23 cellular contexts compared by ENCODE assay signal in genomic region chr1:25083481-25084345, GRCh38.
"Had no signal": no experiment of that assay in that cellular context is flagged by ENCODE, and none has a peak within 500 bp of the region (broad histone marks: within the 10 kb centered on the region; RNA-seq: fewer than 3 reads in every experiment).

No MANE protein-coding gene starts in this region.

- H3K4me1 ChIP-seq: breast epithelium, heart right ventricle, lower lobe of right lung, tibial artery had no signal

- H3K36me3 ChIP-seq: breast epithelium, heart right ventricle, lower lobe of right lung, tibial artery had no signal

- H3K4me1 Mint-ChIP-seq: neural crest cell had no signal

- FAIRE-seq: endometrium, kidney had no signal

- H3K4me3 Mint-ChIP-seq: activated naive CD8-positive, alpha-beta T cell treated with anti-CD3 and anti-CD28 coated beads for 36 hours; activated T-cell treated with anti-CD3 and anti-CD28 coated beads, Interleukin-2, amount 50 U/mL, for 4 hours; central memory CD8-positive, alpha-beta T cell; naive thymus-derived CD4-positive, alpha-beta T cell; neural crest cell; stimulated activated naive CD8-positive, alpha-beta T cell treated with anti-CD3 and anti-CD28 coated beads, Interleukin-15, Interleukin-2, amounts not matched to agents 100 ng/mL and 50 ng/mL, for 24 hours; T-helper 1 cell treated with Interleukin-12 subunit alpha and Interleukin-12 subunit beta and Interleukin-4 antibody, amounts not matched to agents 30 μg/mL and 1 μg/mL, for 36 hours had no signal

- H3K36me3 Mint-ChIP-seq: activated naive CD8-positive, alpha-beta T cell treated with anti-CD3 and anti-CD28 coated beads for 36 hours; naive thymus-derived CD4-positive, alpha-beta T cell had no signal

- DNase-seq: activated CD4-positive, alpha-beta T cell treated with anti-CD3 and anti-CD28 coated beads for 4 hours; activated CD4-positive, alpha-beta T cell treated with anti-CD3 and anti-CD28 coated beads, Interleukin-2, amount 50 U/mL, for 48 hours; activated CD4-positive, CD25-positive, alpha-beta regulatory T cell; activated CD8-positive, alpha-beta memory T cell treated with anti-CD3 and anti-CD28 coated beads, Interleukin-2, amount 50 U/mL, for 48 hours; activated naive CD4-positive, alpha-beta T cell treated with Interleukin-2 at 50 U/mL for 16 hours; activated naive CD8-positive, alpha-beta T cell treated with anti-CD3 and anti-CD28 coated beads for 36 hours; activated T-cell treated with anti-CD3 and anti-CD28 coated beads, Interleukin-2, amount 50 U/mL, for 4 hours; heart right ventricle; kidney; lower lobe of right lung; naive thymus-derived CD4-positive, alpha-beta T cell; stimulated activated CD4-positive, alpha-beta T cell treated with anti-CD3 and anti-CD28 coated beads, Interleukin-4, amount 100 ng/mL, for 4 hours; T1000; tibial artery had no signal

- H3K9me3 Mint-ChIP-seq: activated naive CD8-positive, alpha-beta T cell treated with anti-CD3 and anti-CD28 coated beads for 36 hours; activated T-cell treated with anti-CD3 and anti-CD28 coated beads, Interleukin-2, amount 50 U/mL, for 4 hours; activated T-helper 2 cell treated with anti-CD3 and anti-CD28 coated beads, Interferon-gamma antibody, Interleukin-2, Interleukin-4, amounts not matched to agents 10 μg/mL and 5 μg/mL and 100 μg/mL, durations not matched to agents 14 hours and 24 hours and 36 hours; central memory CD8-positive, alpha-beta T cell; neural crest cell; stimulated activated naive CD8-positive, alpha-beta T cell treated with anti-CD3 and anti-CD28 coated beads, Interleukin-15, Interleukin-2, amounts not matched to agents 100 ng/mL and 50 ng/mL, for 24 hours; T-helper 1 cell treated with Interleukin-12 subunit alpha and Interleukin-12 subunit beta and Interleukin-4 antibody, amounts not matched to agents 30 μg/mL and 1 μg/mL, for 36 hours had no signal

- ATAC-seq: activated T-cell treated with anti-CD3 and anti-CD28 coated beads, Interleukin-2, amount 50 U/mL, for 4 hours; heart right ventricle; lower lobe of right lung; naive thymus-derived CD4-positive, alpha-beta T cell had no signal

- H3K27me3 Mint-ChIP-seq: activated naive CD8-positive, alpha-beta T cell treated with anti-CD3 and anti-CD28 coated beads for 36 hours; central memory CD8-positive, alpha-beta T cell had no signal

- H3K27me3 ChIP-seq: breast epithelium had no signal

- H3K4me3 ChIP-seq: breast epithelium, coronary artery, heart right ventricle, lower lobe of right lung, tibial artery had no signal

- H3K9me3 ChIP-seq: breast epithelium, lower lobe of right lung, tibial artery had no signal

- H3K27ac Mint-ChIP-seq: activated naive CD8-positive, alpha-beta T cell treated with anti-CD3 and anti-CD28 coated beads for 36 hours; activated T-helper 2 cell treated with anti-CD3 and anti-CD28 coated beads, Interferon-gamma antibody, Interleukin-2, Interleukin-4, amounts not matched to agents 10 μg/mL and 5 μg/mL and 100 μg/mL, durations not matched to agents 14 hours and 24 hours and 36 hours; progenitor cell of endocrine pancreas; stimulated activated naive CD8-positive, alpha-beta T cell treated with anti-CD3 and anti-CD28 coated beads, Interleukin-15, Interleukin-2, amounts not matched to agents 100 ng/mL and 50 ng/mL, for 24 hours; T-helper 1 cell treated with Interleukin-12 subunit alpha and Interleukin-12 subunit beta and Interleukin-4 antibody, amounts not matched to agents 30 μg/mL and 1 μg/mL, for 36 hours had no signal

- H3K27ac ChIP-seq: breast epithelium, coronary artery, heart right ventricle, lower lobe of right lung, tibial artery had no signal
